Comparison of ENCODE assay signal across 20 cellular contexts in the genomic region with DNA sequence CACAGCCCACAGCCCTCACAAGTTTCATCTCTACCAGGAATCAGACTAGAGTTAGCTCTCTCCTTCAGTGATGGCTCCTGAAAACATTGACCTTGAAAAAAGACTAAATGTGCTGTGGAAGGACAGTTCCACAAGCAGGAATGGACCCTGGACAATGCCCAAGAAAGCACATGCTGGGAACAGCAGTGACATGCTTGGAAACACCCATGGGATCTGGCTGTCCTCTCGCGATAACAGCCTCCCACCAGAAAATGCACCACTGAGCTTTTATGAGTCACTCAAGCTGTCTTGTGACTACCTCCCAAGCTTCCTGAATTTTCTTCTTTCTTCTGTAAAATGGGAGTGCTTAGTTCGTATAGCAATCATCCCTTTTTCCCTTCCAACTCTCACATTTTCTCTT.
DNase-seq lines count a peak whose midpoint lies in the region; ATAC-seq, FAIRE-seq and TF ChIP-seq lines count a peak whose summit lies in the region.
"Had no signal": no experiment of that assay in that cellular context is flagged by ENCODE, and none has a peak within 500 bp of the region (broad histone marks: within the 10 kb centered on the region; RNA-seq: fewer than 3 reads in every experiment).

No MANE protein-coding gene starts in this region.

- H3K27me3 Mint-ChIP-seq in MCF 10A (ENCODE audit: insufficient read depth, unreplicated experiment): no peaks in the 10 kb centered on the region

- intact Hi-C loops in MCF 10A (cut with micrococcal nuclease): loop anchor here (5.0 kb wide), 1 partner anchor 264 kb away; no protein-coding TSS in a partner anchor
- intact Hi-C loops in mammary epithelial cell (cut with micrococcal nuclease): loop anchor here (2.0 to 10.0 kb wide), 5 partner anchors 197 to 675 kb away; no protein-coding TSS in a partner anchor
- intact Hi-C loops in K562 (cut with micrococcal nuclease): loop anchor here (5.0 kb wide), 1 partner anchor 686 kb away; no protein-coding TSS in a partner anchor
- intact Hi-C loops in sciatic nerve (cut with DNase I): no loop called here

- H3K9me3 Mint-ChIP-seq in MCF 10A (ENCODE audit: unreplicated experiment): no peaks in the 10 kb centered on the region
- H3K9me3 Mint-ChIP-seq: CD4-positive, alpha-beta T cell; H9 had no signal

- H3K27ac Mint-ChIP-seq in MCF 10A (ENCODE audit: low read depth, unreplicated experiment): no peak overlapping the region
- H3K27ac Mint-ChIP-seq: B cell; CD4-positive, alpha-beta T cell; H9 had no signal

- WGBS in mammary epithelial cell (ENCODE audit: low coverage, missing lambda C conversion rate): 100% methylated on average over 3 of the region's 3 CpGs
- WGBS in K562 (ENCODE audit: insufficient coverage, low coverage, missing lambda C conversion rate): 0% methylated on average over 3 of the region's 3 CpGs

- H3K4me3 ChIP-seq in mammary epithelial cell (replicated peaks in 1 of 3; ENCODE audit: insufficient read depth in 1 of 3, low read depth in 2 of 3, low read length in 3 of 3) (no peak overlapping the region), K562 (no peak overlapping the region)

- DNase-seq in MCF 10A (ENCODE audit: unreplicated experiment) (peak; percentile 4), mammary epithelial cell (no peak), MV-4-11 (lab: John Stamatoyannopoulos, UW) (peak; percentile 20), K562 (ENCODE audit: extremely low read depth in 1 of 4, low spot score in 3 of 4) (peak; percentile 6 to 25 (median 12)), sciatic nerve (ENCODE audit: low spot score) (no peak), foreskin keratinocyte (no peak), middle frontal gyrus (ENCODE audit: extremely low spot score, low spot score) (no peak), NCI-H1417 treated with DMSO at 0.1 percent for 48 hours (lab: John Stamatoyannopoulos, UW) (no peak)
- DNase-seq: 8988T; C1 segment of cervical spinal cord; CD4-positive, alpha-beta T cell; DMS153; DMS79 treated with DMSO at 0.1 percent for 48 hours; EL; GOT3; H9 had no signal

- H3K27me3 ChIP-seq in mammary epithelial cell (ENCODE audit: insufficient read depth, low read length): no peaks in the 10 kb centered on the region
- no peaks in the 10 kb centered on the region for H3K27me3 ChIP-seq in K562 (ENCODE audit: control insufficient read depth in 2 of 2, insufficient read depth in 2 of 2, low read length in 2 of 2)
- H3K27me3 ChIP-seq in foreskin keratinocyte: no peaks in the 10 kb centered on the region

- no peaks in the 10 kb centered on the region for H3K4me1 ChIP-seq in mammary epithelial cell (ENCODE audit: insufficient read depth, low read length)
- H3K4me1 ChIP-seq in K562 (replicated peaks in 1 of 2; ENCODE audit: control insufficient read depth in 2 of 2, insufficient read depth in 2 of 2, low read length in 2 of 2): no peaks in the 10 kb centered on the region
- no peaks in the 10 kb centered on the region for H3K4me1 ChIP-seq in foreskin keratinocyte

- no peak for TF ChIP-seq RAD21 in K562 (CRISPR knock-in tag; conservative IDR thresholded peaks at IDR 0.05 in 1 of 2, IDR thresholded peaks at IDR 0.05 in 1 of 2)

- H3K4me1 Mint-ChIP-seq in MCF 10A (ENCODE audit: insufficient read depth, unreplicated experiment): no peaks in the 10 kb centered on the region
- H3K4me1 Mint-ChIP-seq: B cell had no signal

- FAIRE-seq in K562 (lab: Jason Lieb, UNC): no peak
- FAIRE-seq: G401.6, GM12891, HTR-8/SVneo had no signal

- no peaks in the 10 kb centered on the region for H4K20me1 ChIP-seq in mammary epithelial cell (ENCODE audit: insufficient read depth, low read length)
- H4K20me1 ChIP-seq in K562 (replicated peaks; ENCODE audit: control insufficient read depth, insufficient read depth, low read length): no peaks in the 10 kb centered on the region

- no peak for ATAC-seq in K562
- peak; percentile 58 for ATAC-seq in sciatic nerve
- ATAC-seq in foreskin keratinocyte: no peak

- H3K4me3 Mint-ChIP-seq in MCF 10A (ENCODE audit: unreplicated experiment): no peak overlapping the region
- H3K4me3 Mint-ChIP-seq: B cell; CD4-positive, alpha-beta T cell; H9 had no signal

- no peaks in the 10 kb centered on the region for H3K36me3 Mint-ChIP-seq in MCF 10A (ENCODE audit: insufficient read depth, unreplicated experiment)

- H3K79me2 ChIP-seq in mammary epithelial cell (ENCODE audit: insufficient read depth, low read length) (no peaks in the 10 kb centered on the region), K562 (ENCODE audit: control insufficient read depth, insufficient read depth, low read length) (no peaks in the 10 kb centered on the region)

- in situ Hi-C loops in mammary epithelial cell (cut with MboI; ENCODE audit: low sequenced_read_pairs in 2 of 2) (no loop called here), K562 (cut with MboI) (loop anchor here (25.0 kb wide), 1 partner anchor 686 kb away; a partner anchor contains a TSS)

- H3K27ac ChIP-seq in mammary epithelial cell (ENCODE audit: insufficient read depth, low read depth, low read length): no peak overlapping the region
- H3K27ac ChIP-seq in K562 (ENCODE audit: extremely low read depth, low read depth, low read length): no peak overlapping the region
- no peak overlapping the region for H3K27ac ChIP-seq in foreskin keratinocyte

- H3K9me3 ChIP-seq in mammary epithelial cell (replicated peaks; ENCODE audit: insufficient read depth, low read length): no peaks in the 10 kb centered on the region
- H3K9me3 ChIP-seq in K562 (replicated peaks; ENCODE audit: control insufficient read depth, insufficient read depth, low read depth, low read length): no peaks in the 10 kb centered on the region

- POLR2A ChIA-PET in MCF 10A (lab: Yijun Ruan, JAX): interaction anchor here (0.7 to 1.2 kb wide), 3 partner anchors 19 to 493 kb away, joined by 3 to 5 read pairs (median 3); no protein-coding TSS in a partner anchor
- POLR2A ChIA-PET in K562 (lab: Yijun Ruan, JAX): no interaction called here

- H3K36me3 ChIP-seq in mammary epithelial cell (ENCODE audit: insufficient read depth, low read length) (no peaks in the 10 kb centered on the region), K562 (ENCODE audit: control insufficient read depth, insufficient read depth, low read length) (no peaks in the 10 kb centered on the region)

- no peak for TF ChIP-seq POLR2A in K562 (conservative IDR thresholded peaks at IDR 0.05)

- TF ChIP-seq CTCF in MCF 10A (IDR thresholded peaks at IDR 0.05; ENCODE audit: unreplicated experiment) (no peak), mammary epithelial cell (conservative IDR thresholded peaks at IDR 0.05 in 1 of 2, IDR thresholded peaks at IDR 0.05 in 1 of 2; ENCODE audit: extremely low read depth in 1 of 2, insufficient read depth in 1 of 2, low read depth in 1 of 2, low read length in 2 of 2) (no peak), K562 (IDR thresholded peaks at IDR 0.05 in 2 of 3, conservative IDR thresholded peaks at IDR 0.05 in 1 of 3; ENCODE audit: insufficient read depth in 2 of 3, low read depth in 1 of 3, low read length in 3 of 3) (no peak), foreskin keratinocyte (conservative IDR thresholded peaks at IDR 0.05) (no peak)

- BruUV-seq in MCF 10A (replicated peaks; lab: Mats Ljungman, UMichigan) (no TSS peak), mammary epithelial cell (replicated peaks; lab: Mats Ljungman, UMichigan) (no TSS peak), K562 (replicated peaks; lab: Mats Ljungman, UMichigan) (no TSS peak)

- dilution Hi-C loops in mammary epithelial cell (cut with HindIII; ENCODE audit: low sequenced_read_pairs): no loop called here

- no peak for TF ChIP-seq EP300 in K562 (IDR thresholded peaks at IDR 0.05; ENCODE audit: low read length)

- no peak overlapping the region for H2AFZ ChIP-seq in mammary epithelial cell (ENCODE audit: low read depth, low read length)
- H2AFZ ChIP-seq in K562 (ENCODE audit: low read depth, low read length): no peak overlapping the region

- H3K9me1 ChIP-seq in K562 (ENCODE audit: control insufficient read depth, insufficient read depth, low read length): no peaks in the 10 kb centered on the region

- H3K9ac ChIP-seq in mammary epithelial cell (ENCODE audit: insufficient read depth, low read length) (no peak overlapping the region), K562 (ENCODE audit: insufficient read depth in 1 of 2, low read depth in 2 of 2, low read length in 2 of 2) (no peak overlapping the region)

- H3K4me2 ChIP-seq in mammary epithelial cell (ENCODE audit: insufficient read depth, low read depth, low read length) (no peak overlapping the region), K562 (ENCODE audit: insufficient read depth, low read length) (no peak overlapping the region)

- CTCF ChIA-PET in MCF 10A (lab: Yijun Ruan, JAX): interaction anchor here (1.0 kb wide), 1 partner anchor 16 kb away, joined by 4 read pairs; no protein-coding TSS in a partner anchor
- CTCF ChIA-PET in mammary epithelial cell (lab: Charles Lee; ENCODE audit: low non-redundant PET): no interaction called here
- CTCF ChIA-PET in K562 (lab: Yijun Ruan, JAX; ENCODE audit: low intra/inter-chr PET ratio): no interaction called here

TF ChIP-seq in K562, 482 proteins besides CTCF, POLR2A, EP300 and RAD21 (continues in another document):
- TF ChIP-seq TAF15 (IDR thresholded peaks at IDR 0.05; ENCODE audit: low read depth, low read length) (no peak), JUND (IDR thresholded peaks at IDR 0.05; ENCODE audit: borderline replicate concordance, low read depth, low read length) (no peak), JUND (tag; IDR thresholded peaks at IDR 0.05; ENCODE audit: borderline replicate concordance, low read depth, low read length) (peak; percentile 44; the same call in 1 of the 3 replicates), L3MBTL2 (IDR thresholded peaks at IDR 0.05) (peak; percentile 84), CHD2 (IDR thresholded peaks at IDR 0.05; ENCODE audit: low read depth, low read length) (peak; percentile 76)

Comparison
In these comparisons a context has a peak if more than half of its experiments do, and no peak if none do; other contexts are left out.
1. DNase-seq: peak in MCF 10A (single experiment), MV-4-11 (single experiment) and K562 (4 of 4); none in mammary epithelial cell (single experiment), sciatic nerve (single experiment), foreskin keratinocyte (0 of 2), middle frontal gyrus (single experiment) and NCI-H1417 treated with DMSO at 0.1 percent for 48 hours (single experiment).